25 cellular contexts compared by ENCODE assay signal in genomic region chr19:40659566-40659965, GRCh38. TPM values are rescaled to one million over a fixed set of nuclear protein-coding genes. Genes with fewer than 3 reads are reported as not detected.
DNase-seq lines count a peak whose midpoint lies in the region; ATAC-seq and TF ChIP-seq lines count a peak whose summit lies in the region.
"Had no signal": no experiment of that assay in that cellular context is flagged by ENCODE, and none has a peak within 500 bp of the region (broad histone marks: within the 10 kb centered on the region; RNA-seq: fewer than 3 reads in every experiment).

No MANE protein-coding gene starts in this region.

- H3K27me3 Mint-ChIP-seq in effector memory CD8-positive, alpha-beta T cell, result peaks cover 0 to 12% of the 10 kb centered on the region in 2 donors
- H3K27me3 Mint-ChIP-seq: B cell had no signal

- H3K4me3 ChIP-seq in right atrium auricular region (no peak overlapping the region), osteoblast (ENCODE audit: insufficient read depth, low read length) (no peak overlapping the region), gastrocnemius medialis (no peak overlapping the region)
- H3K4me3 ChIP-seq: MG63, SJSA1 had no signal

- H3K9me3 ChIP-seq in right atrium auricular region (no peaks in the 10 kb centered on the region), osteoblast (ENCODE audit: low read depth, low read length) (no peaks in the 10 kb centered on the region), gastrocnemius medialis (no peaks in the 10 kb centered on the region)
- H3K9me3 ChIP-seq: Caco-2, MG63, SJSA1 had no signal

- H3K4me3 Mint-ChIP-seq in effector memory CD8-positive, alpha-beta T cell, result no peak overlapping the region
- H3K4me3 Mint-ChIP-seq: B cell; CD8-positive, alpha-beta T cell had no signal

- H3K36me3 ChIP-seq in right atrium auricular region (no peaks in the 10 kb centered on the region), osteoblast (ENCODE audit: insufficient read depth, low read length) (no peaks in the 10 kb centered on the region), gastrocnemius medialis (no peaks in the 10 kb centered on the region)
- H3K36me3 ChIP-seq: MG63, SJSA1 had no signal

- H3K4me1 ChIP-seq in right atrium auricular region, result peaks cover 0 to 13% of the 10 kb centered on the region in 2 donors
- peaks cover 12% of the 10 kb centered on the region for H3K4me1 ChIP-seq in osteoblast (ENCODE audit: insufficient read depth, low read length)
- peaks cover 6 to 11% of the 10 kb centered on the region in 2 donors for H3K4me1 ChIP-seq in gastrocnemius medialis
- H3K4me1 ChIP-seq: Caco-2 had no signal

- TF ChIP-seq CTCF in right atrium auricular region (IDR thresholded peaks at IDR 0.05) (no peak), osteoblast (IDR thresholded peaks at IDR 0.05; ENCODE audit: extremely low read depth, low read depth, low read length) (no peak), gastrocnemius medialis (IDR thresholded peaks at IDR 0.05 in 4 of 5, conservative IDR thresholded peaks at IDR 0.05 in 1 of 5) (no peak)

- H3K4me1 Mint-ChIP-seq in effector memory CD8-positive, alpha-beta T cell (ENCODE audit: low read depth in 2 of 2), result peaks cover 8 to 10% of the 10 kb centered on the region in 2 donors

- ATAC-seq in Right ventricle myocardium superior (ENCODE audit: poor library complexity) (no peak), gastrocnemius medialis (no peak)
- no peak for ATAC-seq in effector memory CD8-positive, alpha-beta T cell (replicated peaks)
- ATAC-seq: CD8-positive, alpha-beta T cell; HepG2; PC-3 had no signal

- in situ Hi-C loops in gastrocnemius medialis (cut with MboI; ENCODE audit: low sequenced_read_pairs in 4 of 4), result loop anchor here (10.0 to 25.0 kb wide), 4 partner anchors 165 to 603 kb away; partner anchors contain the start of gene HNRNPUL1 (in 1 of the 4)

- H3K4me2 ChIP-seq in osteoblast (ENCODE audit: insufficient read depth, low read length), result no peak overlapping the region

- no peak overlapping the region for H2AFZ ChIP-seq in osteoblast (ENCODE audit: low read length)

- no peak for TF ChIP-seq POLR2A in gastrocnemius medialis (IDR thresholded peaks at IDR 0.05)

- DNase-seq in Right ventricle myocardium superior (peak; percentile 4), right atrium auricular region (ENCODE audit: low spot score) (no peak), fibroblast of gingiva (ENCODE audit: low read depth) (peak; percentile 33), osteoblast (ENCODE audit: insufficient read length, low spot score, missing footprints) (peak; percentile 14), kidney glomerular epithelial cell (lab: John Stamatoyannopoulos, UW) (no peak), gastrocnemius medialis (no peak), glomerular visceral epithelial cell (ENCODE audit: extremely low spot score) (no peak)
- DNase-seq in effector memory CD8-positive, alpha-beta T cell, result no peak
- DNase-seq: Caco-2; CD8-positive, alpha-beta T cell; KG1; MG63; NCI-H1105 treated with DMSO at 0.1 percent for 48 hours; NCI-H146; NCI-H1930; NCI-H446; NCI-H524 treated with DMSO at 0.1 percent for 48 hours; NCI-H82; NK-92 treated with Interleukin-12 subunit alpha and Interleukin-12 subunit beta, amount 100 ng/mL, for 24 hours; PC-3 had no signal

- intact Hi-C loops in Right ventricle myocardium superior (cut with DNase I), result no loop called here
- intact Hi-C loops in gastrocnemius medialis (cut with DNase I; ENCODE audit: low total_unique reads), result no loop called here

- no peak overlapping the region for H3K27ac Mint-ChIP-seq in effector memory CD8-positive, alpha-beta T cell
- H3K27ac Mint-ChIP-seq: B cell; CD8-positive, alpha-beta T cell had no signal

- no peaks in the 10 kb centered on the region for H3K27me3 ChIP-seq in right atrium auricular region
- H3K27me3 ChIP-seq in osteoblast (ENCODE audit: insufficient read depth, low read length), result peaks cover 3% of the 10 kb centered on the region
- no peaks in the 10 kb centered on the region for H3K27me3 ChIP-seq in gastrocnemius medialis
- H3K27me3 ChIP-seq: MG63, SJSA1 had no signal

- no peaks in the 10 kb centered on the region for H3K9me3 Mint-ChIP-seq in effector memory CD8-positive, alpha-beta T cell
- H3K9me3 Mint-ChIP-seq: CD8-positive, alpha-beta T cell had no signal

- no peaks in the 10 kb centered on the region for H3K79me2 ChIP-seq in osteoblast (ENCODE audit: insufficient read depth, low read length)

- H3K36me3 Mint-ChIP-seq in effector memory CD8-positive, alpha-beta T cell (ENCODE audit: insufficient read depth), result peaks cover 11% of the 10 kb centered on the region
- H3K36me3 Mint-ChIP-seq: CD8-positive, alpha-beta T cell had no signal

- no peak overlapping the region for H3K27ac ChIP-seq in right atrium auricular region
- no peak overlapping the region for H3K27ac ChIP-seq in osteoblast (ENCODE audit: low read depth, low read length)
- no peak overlapping the region for H3K27ac ChIP-seq in gastrocnemius medialis
- H3K27ac ChIP-seq: 22Rv1, C4-2B, SJSA1 had no signal

- no peaks in the 10 kb centered on the region for H4K20me1 ChIP-seq in osteoblast (ENCODE audit: insufficient read depth, low read length)

RNA-seq across cellular contexts. Expression of gene NUMBL, which starts 30.9 kb away (rescaled TPM):
- total RNA-seq in Right ventricle myocardium superior (13.5 TPM), right atrium auricular region (10 to 100 TPM; 11.2 to 28.1 TPM), osteoblast (26.8 and 27.7 TPM in 2 replicates), gastrocnemius medialis (10 to 100 TPM in 3 of 4 donors, 1 to 10 TPM in 1; 5.5 to 16.7 (median 14.1) TPM)

RNA-seq across cellular contexts. Expression of gene COQ8B, which starts 57.1 kb away (rescaled TPM):
- total RNA-seq in Right ventricle myocardium superior (36.1 TPM), right atrium auricular region (10 to 100 TPM; 23.3 to 26.6 TPM), osteoblast (32.9 and 34.2 TPM in 2 replicates), gastrocnemius medialis (10 to 100 TPM; 14.9 to 30.7 (median 20.2) TPM)

RNA-seq across cellular contexts. Expression of gene ITPKC, which starts 57.3 kb away (rescaled TPM):
- total RNA-seq in Right ventricle myocardium superior, result 14.7 TPM
- 10 to 100 TPM; 15.2 to 15.6 TPM for total RNA-seq in right atrium auricular region
- 9.8 and 10.0 TPM in 2 replicates for total RNA-seq in osteoblast
- 10 to 100 TPM; 14.9 to 34.5 (median 21.8) TPM for total RNA-seq in gastrocnemius medialis

RNA-seq across cellular contexts. Expression of gene LTBP4, which starts 58.4 kb away (rescaled TPM):
- total RNA-seq in Right ventricle myocardium superior, result 296 TPM
- 100 to 1,000 TPM; 152 to 257 TPM for total RNA-seq in right atrium auricular region
- total RNA-seq in osteoblast, result 13.6 and 16.6 TPM in 2 replicates
- 10 to 100 TPM; 34.4 to 46.7 (median 40.5) TPM for total RNA-seq in gastrocnemius medialis

Comparison
In these comparisons a context has a peak if more than half of its experiments do, and no peak if none do; other contexts are left out.
1. DNase-seq: peak in Right ventricle myocardium superior (single experiment), fibroblast of gingiva (single experiment) and osteoblast (single experiment); none in right atrium auricular region (single experiment), kidney glomerular epithelial cell (single experiment), gastrocnemius medialis (0 of 2), glomerular visceral epithelial cell (single experiment) and effector memory CD8-positive, alpha-beta T cell (0 of 3).